ENCODE assay signal across 8 cellular contexts in the genomic region with DNA sequence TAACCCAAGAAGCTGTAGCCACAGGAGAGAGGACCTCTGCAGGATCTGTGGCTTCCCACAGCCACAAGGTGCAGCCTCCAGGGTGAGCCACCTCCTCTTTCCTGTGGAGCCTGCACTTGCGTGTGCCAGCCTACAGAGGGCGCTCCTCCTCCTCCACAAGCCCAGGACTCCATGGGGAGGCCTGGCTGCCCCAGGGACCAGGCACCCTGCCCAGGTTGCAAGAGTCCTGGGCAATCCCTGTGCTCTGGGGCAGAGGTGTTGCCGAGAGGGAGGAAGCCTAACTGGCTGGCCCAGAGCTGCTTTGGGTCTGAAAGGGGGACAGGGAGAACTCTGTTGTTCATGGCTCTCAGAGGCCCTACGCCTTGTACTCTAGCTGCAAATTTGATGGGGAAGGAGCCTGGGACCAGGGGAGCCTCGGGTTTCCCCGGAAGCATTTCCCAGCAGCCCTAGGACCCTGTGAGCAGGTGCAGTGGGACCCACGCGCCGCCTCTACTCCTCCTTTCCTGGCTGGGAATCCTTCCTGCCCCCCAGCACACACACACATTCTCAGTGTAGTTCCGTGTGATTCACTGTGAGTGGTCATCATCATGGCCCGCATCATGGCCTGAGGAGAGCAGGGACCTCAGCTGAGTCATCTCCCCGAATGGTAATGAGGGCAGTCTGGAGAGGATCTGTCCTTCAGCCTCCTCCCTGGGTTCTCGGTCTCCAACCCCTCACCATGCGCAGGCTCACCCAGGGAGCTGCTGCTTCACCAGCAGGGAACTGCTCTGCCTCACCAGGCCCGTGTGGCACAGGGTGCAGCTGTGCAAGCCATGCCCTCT.
DNase-seq lines count a peak whose midpoint lies in the region; ATAC-seq and TF ChIP-seq lines count a peak whose summit lies in the region.

No MANE protein-coding gene starts in this region.

- ATAC-seq in HG02798 (IDR thresholded peaks at IDR 0.05; ENCODE audit: poor library complexity, unreplicated experiment): no peak

- DNase-seq in CMK (ENCODE audit: low read depth) (peak; percentile 89), HPDE6-E6E7 (ENCODE audit: extremely low spot score) (peak; percentile 74), amniotic epithelial cell (ENCODE audit: low read depth) (peak; percentile 91), hepatic stellate cell (ENCODE audit: low spot score) (peak; percentile 98), COR-L47 (lab: John Stamatoyannopoulos, UW) (no peak)
- DNase-seq in stimulated activated CD4-positive, alpha-beta T cell treated with anti-CD3 and anti-CD28 coated beads, Interleukin-1b, Interleukin-23, amount 100 ng/mL, for 24 hours (ENCODE audit: low read depth in 4 of 4, low spot score in 1 of 4): peak in 3 of 4 experiments; percentile 23 to 38 (median 31)

- no peaks in the 10 kb centered on the region for H3K9me2 ChIP-seq in SU-DHL-6 (replicated peaks; ENCODE audit: insufficient read depth, low read length)

- no peaks in the 10 kb centered on the region for H3F3A ChIP-seq in SU-DHL-6 (ENCODE audit: insufficient read depth)

- H3K27me3 ChIP-seq in SU-DHL-6 (ENCODE audit: low read length): no peaks in the 10 kb centered on the region

- TF ChIP-seq CTCF in SU-DHL-6 (IDR thresholded peaks at IDR 0.05; ENCODE audit: insufficient read depth, low read length, poor library complexity, severe bottlenecking): peak; percentile 56

- H3K27ac ChIP-seq in SU-DHL-6 (ENCODE audit: low read depth, low read length): no peak overlapping the region

- H4K20me1 ChIP-seq in SU-DHL-6 (ENCODE audit: low read depth, low read length): no peaks in the 10 kb centered on the region

- H3K9me3 ChIP-seq in SU-DHL-6 (ENCODE audit: insufficient read depth, low read length): no peaks in the 10 kb centered on the region

- no peak overlapping the region for H2AFZ ChIP-seq in SU-DHL-6 (ENCODE audit: low read depth, low read length, severe bottlenecking)

- H3K4me2 ChIP-seq in SU-DHL-6 (ENCODE audit: low read depth, low read length, poor library complexity, severe bottlenecking): no peak overlapping the region

- H3K9ac ChIP-seq in SU-DHL-6 (ENCODE audit: low read length): no peak overlapping the region

- H3K79me2 ChIP-seq in SU-DHL-6 (ENCODE audit: insufficient read depth, low read length): no peaks in the 10 kb centered on the region

- no peak overlapping the region for H3K4me3 ChIP-seq in SU-DHL-6 (ENCODE audit: insufficient read depth, low read length, poor library complexity, severe bottlenecking)

- H3K36me3 ChIP-seq in SU-DHL-6 (ENCODE audit: low read length): no peaks in the 10 kb centered on the region
